In the genomic region with DNA sequence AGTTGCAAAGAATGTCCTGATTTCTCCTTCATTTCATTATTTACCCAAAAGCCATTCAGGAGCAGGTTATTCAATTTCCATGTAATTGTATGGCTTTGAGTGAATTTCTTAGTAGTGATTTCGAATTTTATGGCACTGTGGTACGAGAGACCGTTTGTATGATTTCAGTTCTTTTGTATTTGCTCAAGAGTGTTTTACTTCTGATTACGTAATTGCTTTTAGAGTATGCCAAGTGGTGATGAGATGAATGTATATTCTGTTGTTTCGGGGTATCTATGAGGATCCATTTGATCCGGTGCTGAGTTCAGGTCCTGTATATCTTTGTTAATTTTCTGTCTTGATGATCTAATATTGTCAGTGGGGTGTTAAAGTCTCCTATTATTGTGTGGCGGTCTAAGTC, we compare ENCODE assay signal across 34 cellular contexts. TPM values are rescaled to one million over a fixed set of nuclear protein-coding genes. Genes with fewer than 3 reads are reported as not detected.
"Had no signal": no experiment of that assay in that cellular context is flagged by ENCODE, and none has a peak within 500 bp of the region (broad histone marks: within the 10 kb centered on the region; RNA-seq: fewer than 3 reads in every experiment).

No MANE protein-coding gene starts in this region.

- DNase-seq: stimulated activated CD4-positive, alpha-beta T cell treated with anti-CD3 and anti-CD28 coated beads, Interleukin-2, amount 100 ng/mL, for 48 hours; stimulated activated CD4-positive, alpha-beta T cell treated with anti-CD3 and anti-CD28 coated beads, Interleukin-4, amount 100 ng/mL, for 1 hour; stimulated activated CD4-positive, alpha-beta T cell treated with anti-CD3 and anti-CD28 coated beads, Interleukin-4, amount 100 ng/mL, for 24 hours; stimulated activated CD4-positive, alpha-beta T cell treated with anti-CD3 and anti-CD28 coated beads, Interleukin-4, amount 100 ng/mL, for 4 hours; stimulated activated CD8-positive, alpha-beta memory T cell treated with anti-CD3 and anti-CD28 coated beads, Interleukin-4, amount 100 ng/mL, for 48 hours; stimulated activated naive B cell treated with anti-CD40 and anti-IgM and Interleukin-4, amounts not matched to agents 10 μg/mL and 1 μg/mL and 100 μg/mL, for 72 hours; stimulated activated naive CD4-positive, alpha-beta T cell; stimulated activated naive CD4-positive, alpha-beta T cell treated with Interleukin-2 at 50 U/mL for 16 hours; stimulated activated naive CD8-positive, alpha-beta T cell treated with anti-CD3 and anti-CD28 coated beads, Interleukin-15, amount 100 ng/mL, for 72 hours; stimulated activated naive CD8-positive, alpha-beta T cell treated with anti-CD3 and anti-CD28 coated beads, Interleukin-15, Interleukin-2, amounts not matched to agents 100 U/mL and 50 U/mL, for 24 hours; stomach; substantia nigra; testis; thyroid gland; tibial artery; transverse colon; trophoblast cell; upper lobe of left lung; upper lobe of right lung; uterus had no signal

- H3K4me3 ChIP-seq: stomach, suprapubic skin, testis, thoracic aorta, thyroid gland, tibial artery, tibial nerve, transverse colon, upper lobe of left lung, upper lobe of right lung, uterus, vagina had no signal

- H3K4me1 Mint-ChIP-seq: stimulated activated effector memory CD8-positive, alpha-beta T cell treated with anti-CD3 and anti-CD28 coated beads, Interleukin-12 subunit alpha, Interleukin-12 subunit beta, amount 100 ng/mL, for 72 hours; stimulated activated memory B cell treated with anti-CD40 and anti-IgM and Interleukin-4, amounts not matched to agents 10 μg/mL and 1 μg/mL and 100 μg/mL, for 72 hours; stimulated activated naive CD8-positive, alpha-beta T cell treated with anti-CD3 and anti-CD28 coated beads, Interleukin-15, amount 100 ng/mL, for 72 hours had no signal

- H3K27me3 ChIP-seq: stomach, suprapubic skin, testis, thyroid gland, tibial artery, tibial nerve, transverse colon, upper lobe of left lung, upper lobe of right lung, uterus, vagina had no signal

- H3K4me1 ChIP-seq: stomach, suprapubic skin, testis, thyroid gland, tibial artery, tibial nerve, transverse colon, upper lobe of left lung, upper lobe of right lung, uterus, vagina had no signal

- ATAC-seq: stimulated activated effector memory CD8-positive, alpha-beta T cell treated with anti-CD3 and anti-CD28 coated beads, Interleukin-12 subunit alpha, Interleukin-12 subunit beta, amount 100 ng/mL, for 72 hours; stimulated activated memory B cell treated with anti-CD40 and anti-IgM and Interleukin-4, amounts not matched to agents 10 μg/mL and 1 μg/mL and 100 μg/mL, for 72 hours; stimulated activated naive B cell treated with anti-CD40 and anti-IgM and Interleukin-4, amounts not matched to agents 10 μg/mL and 1 μg/mL and 100 μg/mL, for 72 hours; stimulated activated naive CD8-positive, alpha-beta T cell treated with anti-CD3 and anti-CD28 coated beads, Interleukin-15, amount 100 ng/mL, for 72 hours; stimulated activated naive CD8-positive, alpha-beta T cell treated with anti-CD3 and anti-CD28 coated beads, Interleukin-15, Interleukin-2, amounts not matched to agents 100 U/mL and 50 U/mL, for 24 hours; upper lobe of right lung had no signal

- H3K36me3 ChIP-seq: thyroid gland, uterus had no signal

- H3K27ac ChIP-seq: stomach, suprapubic skin, testis, thoracic aorta, thyroid gland, tibial artery, tibial nerve, transverse colon, upper lobe of left lung, upper lobe of right lung, uterus, vagina had no signal

- H3K27me3 Mint-ChIP-seq: stimulated activated memory B cell treated with anti-CD40 and anti-IgM and Interleukin-4, amounts not matched to agents 10 μg/mL and 1 μg/mL and 100 μg/mL, for 72 hours; stimulated activated naive B cell treated with anti-CD40 and anti-IgM and Interleukin-4, amounts not matched to agents 10 μg/mL and 1 μg/mL and 100 μg/mL, for 72 hours; stimulated activated naive CD8-positive, alpha-beta T cell treated with anti-CD3 and anti-CD28 coated beads, Interleukin-15, amount 100 ng/mL, for 72 hours; stimulated activated naive CD8-positive, alpha-beta T cell treated with anti-CD3 and anti-CD28 coated beads, Interleukin-15, Interleukin-2, amounts not matched to agents 100 ng/mL and 50 ng/mL, for 24 hours; type B pancreatic cell had no signal

- H3K4me3 Mint-ChIP-seq: stimulated activated effector memory CD8-positive, alpha-beta T cell treated with anti-CD3 and anti-CD28 coated beads, Interleukin-12 subunit alpha, Interleukin-12 subunit beta, amount 100 ng/mL, for 72 hours; stimulated activated memory B cell treated with anti-CD40 and anti-IgM and Interleukin-4, amounts not matched to agents 10 μg/mL and 1 μg/mL and 100 μg/mL, for 72 hours; stimulated activated naive B cell treated with anti-CD40 and anti-IgM and Interleukin-4, amounts not matched to agents 10 μg/mL and 1 μg/mL and 100 μg/mL, for 72 hours; stimulated activated naive CD8-positive, alpha-beta T cell treated with anti-CD3 and anti-CD28 coated beads, Interleukin-15, amount 100 ng/mL, for 72 hours; stimulated activated naive CD8-positive, alpha-beta T cell treated with anti-CD3 and anti-CD28 coated beads, Interleukin-15, Interleukin-2, amounts not matched to agents 100 ng/mL and 50 ng/mL, for 24 hours; type B pancreatic cell had no signal

- H3K9me3 ChIP-seq: testis, thyroid gland, transverse colon had no signal

- FAIRE-seq: urothelium cell line had no signal

- H3K9me3 Mint-ChIP-seq: type B pancreatic cell had no signal

- H3K27ac Mint-ChIP-seq: stimulated activated effector memory CD8-positive, alpha-beta T cell treated with anti-CD3 and anti-CD28 coated beads, Interleukin-12 subunit alpha, Interleukin-12 subunit beta, amount 100 ng/mL, for 72 hours; stimulated activated memory B cell treated with anti-CD40 and anti-IgM and Interleukin-4, amounts not matched to agents 10 μg/mL and 1 μg/mL and 100 μg/mL, for 72 hours; stimulated activated naive B cell treated with anti-CD40 and anti-IgM and Interleukin-4, amounts not matched to agents 10 μg/mL and 1 μg/mL and 100 μg/mL, for 72 hours; stimulated activated naive CD8-positive, alpha-beta T cell treated with anti-CD3 and anti-CD28 coated beads, Interleukin-15, Interleukin-2, amounts not matched to agents 100 ng/mL and 50 ng/mL, for 24 hours; type B pancreatic cell had no signal

RNA-seq across cellular contexts. Expression of a gene that starts 41.2 kb away (rescaled TPM):
- total RNA-seq: stomach, subcutaneous adipose tissue, suprapubic skin, temporal lobe, thoracic aorta, thyroid gland, tibial nerve, transverse colon, upper lobe of left lung, upper lobe of right lung, ureter, urinary bladder, vagina had no signal
- polyA plus RNA-seq: stomach, thymus, urinary bladder had no signal
